ENCODE assay signal across 1 cellular context in genomic region chr4:137545461-137545861, GRCh38.
TF ChIP-seq lines count a peak whose summit lies in the region.

No MANE protein-coding gene starts in this region.

TF ChIP-seq in HEK293, 187 proteins besides CTCF, POLR2A, EP300 and RAD21 (continued from another document and continues in another):
- TF ChIP-seq, protein P1, sequence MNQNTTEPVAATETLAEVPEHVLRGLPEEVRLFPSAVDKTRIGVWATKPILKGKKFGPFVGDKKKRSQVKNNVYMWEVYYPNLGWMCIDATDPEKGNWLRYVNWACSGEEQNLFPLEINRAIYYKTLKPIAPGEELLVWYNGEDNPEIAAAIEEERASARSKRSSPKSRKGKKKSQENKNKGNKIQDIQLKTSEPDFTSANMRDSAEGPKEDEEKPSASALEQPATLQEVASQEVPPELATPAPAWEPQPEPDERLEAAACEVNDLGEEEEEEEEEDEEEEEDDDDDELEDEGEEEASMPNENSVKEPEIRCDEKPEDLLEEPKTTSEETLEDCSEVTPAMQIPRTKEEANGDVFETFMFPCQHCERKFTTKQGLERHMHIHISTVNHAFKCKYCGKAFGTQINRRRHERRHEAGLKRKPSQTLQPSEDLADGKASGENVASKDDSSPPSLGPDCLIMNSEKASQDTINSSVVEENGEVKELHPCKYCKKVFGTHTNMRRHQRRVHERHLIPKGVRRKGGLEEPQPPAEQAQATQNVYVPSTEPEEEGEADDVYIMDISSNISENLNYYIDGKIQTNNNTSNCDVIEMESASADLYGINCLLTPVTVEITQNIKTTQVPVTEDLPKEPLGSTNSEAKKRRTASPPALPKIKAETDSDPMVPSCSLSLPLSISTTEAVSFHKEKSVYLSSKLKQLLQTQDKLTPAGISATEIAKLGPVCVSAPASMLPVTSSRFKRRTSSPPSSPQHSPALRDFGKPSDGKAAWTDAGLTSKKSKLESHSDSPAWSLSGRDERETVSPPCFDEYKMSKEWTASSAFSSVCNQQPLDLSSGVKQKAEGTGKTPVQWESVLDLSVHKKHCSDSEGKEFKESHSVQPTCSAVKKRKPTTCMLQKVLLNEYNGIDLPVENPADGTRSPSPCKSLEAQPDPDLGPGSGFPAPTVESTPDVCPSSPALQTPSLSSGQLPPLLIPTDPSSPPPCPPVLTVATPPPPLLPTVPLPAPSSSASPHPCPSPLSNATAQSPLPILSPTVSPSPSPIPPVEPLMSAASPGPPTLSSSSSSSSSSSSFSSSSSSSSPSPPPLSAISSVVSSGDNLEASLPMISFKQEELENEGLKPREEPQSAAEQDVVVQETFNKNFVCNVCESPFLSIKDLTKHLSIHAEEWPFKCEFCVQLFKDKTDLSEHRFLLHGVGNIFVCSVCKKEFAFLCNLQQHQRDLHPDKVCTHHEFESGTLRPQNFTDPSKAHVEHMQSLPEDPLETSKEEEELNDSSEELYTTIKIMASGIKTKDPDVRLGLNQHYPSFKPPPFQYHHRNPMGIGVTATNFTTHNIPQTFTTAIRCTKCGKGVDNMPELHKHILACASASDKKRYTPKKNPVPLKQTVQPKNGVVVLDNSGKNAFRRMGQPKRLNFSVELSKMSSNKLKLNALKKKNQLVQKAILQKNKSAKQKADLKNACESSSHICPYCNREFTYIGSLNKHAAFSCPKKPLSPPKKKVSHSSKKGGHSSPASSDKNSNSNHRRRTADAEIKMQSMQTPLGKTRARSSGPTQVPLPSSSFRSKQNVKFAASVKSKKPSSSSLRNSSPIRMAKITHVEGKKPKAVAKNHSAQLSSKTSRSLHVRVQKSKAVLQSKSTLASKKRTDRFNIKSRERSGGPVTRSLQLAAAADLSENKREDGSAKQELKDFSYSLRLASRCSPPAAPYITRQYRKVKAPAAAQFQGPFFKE (tag by site-specific recombination; IDR thresholded peaks at IDR 0.05; ENCODE audit: borderline replicate concordance): no peak
- TF ChIP-seq OVOL3 (tag by site-specific recombination; IDR thresholded peaks at IDR 0.05): no peak
- TF ChIP-seq MEIS1 (CRISPR knock-in tag; IDR thresholded peaks at IDR 0.05; ENCODE audit: borderline replicate concordance): no peak
- TF ChIP-seq ZNF324 (tag by site-specific recombination; IDR thresholded peaks at IDR 0.05): no peak
- TF ChIP-seq, protein P2, sequence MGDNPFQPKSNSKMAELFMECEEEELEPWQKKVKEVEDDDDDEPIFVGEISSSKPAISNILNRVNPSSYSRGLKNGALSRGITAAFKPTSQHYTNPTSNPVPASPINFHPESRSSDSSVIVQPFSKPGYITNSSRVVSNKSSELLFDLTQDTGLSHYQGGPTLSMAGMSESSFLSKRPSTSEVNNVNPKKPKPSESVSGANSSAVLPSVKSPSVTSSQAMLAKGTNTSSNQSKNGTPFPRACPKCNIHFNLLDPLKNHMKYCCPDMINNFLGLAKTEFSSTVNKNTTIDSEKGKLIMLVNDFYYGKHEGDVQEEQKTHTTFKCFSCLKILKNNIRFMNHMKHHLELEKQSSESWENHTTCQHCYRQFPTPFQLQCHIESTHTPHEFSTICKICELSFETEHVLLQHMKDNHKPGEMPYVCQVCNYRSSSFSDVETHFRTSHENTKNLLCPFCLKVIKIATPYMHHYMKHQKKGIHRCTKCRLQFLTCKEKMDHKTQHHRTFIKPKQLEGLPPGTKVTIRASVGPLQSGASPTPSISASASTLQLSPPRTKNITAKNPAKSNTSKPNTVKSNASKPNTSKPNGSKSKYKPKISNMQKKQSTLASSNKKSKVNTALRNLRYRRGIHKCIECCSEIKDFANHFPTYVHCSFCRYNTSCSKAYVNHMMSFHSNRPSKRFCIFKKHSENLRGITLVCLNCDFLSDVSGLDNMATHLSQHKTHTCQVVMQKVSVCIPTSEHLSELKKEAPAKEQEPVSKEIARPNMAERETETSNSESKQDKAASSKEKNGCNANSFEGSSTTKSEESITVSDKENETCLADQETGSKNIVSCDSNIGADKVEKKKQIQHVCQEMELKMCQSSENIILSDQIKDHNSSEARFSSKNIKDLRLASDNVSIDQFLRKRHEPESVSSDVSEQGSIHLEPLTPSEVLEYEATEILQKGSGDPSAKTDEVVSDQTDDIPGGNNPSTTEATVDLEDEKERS (tag by site-specific recombination; IDR thresholded peaks at IDR 0.05): no peak
- TF ChIP-seq, protein P3, sequence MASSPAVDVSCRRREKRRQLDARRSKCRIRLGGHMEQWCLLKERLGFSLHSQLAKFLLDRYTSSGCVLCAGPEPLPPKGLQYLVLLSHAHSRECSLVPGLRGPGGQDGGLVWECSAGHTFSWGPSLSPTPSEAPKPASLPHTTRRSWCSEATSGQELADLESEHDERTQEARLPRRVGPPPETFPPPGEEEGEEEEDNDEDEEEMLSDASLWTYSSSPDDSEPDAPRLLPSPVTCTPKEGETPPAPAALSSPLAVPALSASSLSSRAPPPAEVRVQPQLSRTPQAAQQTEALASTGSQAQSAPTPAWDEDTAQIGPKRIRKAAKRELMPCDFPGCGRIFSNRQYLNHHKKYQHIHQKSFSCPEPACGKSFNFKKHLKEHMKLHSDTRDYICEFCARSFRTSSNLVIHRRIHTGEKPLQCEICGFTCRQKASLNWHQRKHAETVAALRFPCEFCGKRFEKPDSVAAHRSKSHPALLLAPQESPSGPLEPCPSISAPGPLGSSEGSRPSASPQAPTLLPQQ (tag by site-specific recombination; IDR thresholded peaks at IDR 0.05): 0 out of 2 replicates have a peak, but pooled peaks have one; percentile 37
- no peak for TF ChIP-seq ZBTB20 (tag by site-specific recombination; IDR thresholded peaks at IDR 0.05)
- TF ChIP-seq ZNF488 (tag by site-specific recombination; IDR thresholded peaks at IDR 0.05): no peak
- TF ChIP-seq BCL11A (tag by site-specific recombination; IDR thresholded peaks at IDR 0.05; ENCODE audit: low read depth): 0 out of 2 replicates have a peak, but pooled peaks have one; percentile 31
- TF ChIP-seq ZNF792 (tag by site-specific recombination; IDR thresholded peaks at IDR 0.05): 0 out of 2 replicates have a peak, but pooled peaks have one; percentile 34
- peak; percentile 33 for TF ChIP-seq ZNF654 (tag by site-specific recombination; IDR thresholded peaks at IDR 0.05; ENCODE audit: low read depth)
- peak; percentile 85 for TF ChIP-seq ZNF629 (tag by site-specific recombination; IDR thresholded peaks at IDR 0.05)
- TF ChIP-seq ZBTB8A (tag by site-specific recombination; IDR thresholded peaks at IDR 0.05): no peak
- no peak for TF ChIP-seq ZNF785 (tag by site-specific recombination; IDR thresholded peaks at IDR 0.05)
- no peak for TF ChIP-seq PRDM6 (tag by site-specific recombination; IDR thresholded peaks at IDR 0.05)
- TF ChIP-seq ZNF175 (tag by site-specific recombination; IDR thresholded peaks at IDR 0.05): no peak
- no peak for TF ChIP-seq GLIS1 (tag by site-specific recombination; IDR thresholded peaks at IDR 0.05)
- no peak for TF ChIP-seq GLI4 (tag by site-specific recombination; IDR thresholded peaks at IDR 0.05)
- TF ChIP-seq INSM2 (tag by site-specific recombination; IDR thresholded peaks at IDR 0.05): peak; percentile 52; the same call in 1 of the 2 replicates
- TF ChIP-seq SCRT2 (tag by site-specific recombination; IDR thresholded peaks at IDR 0.05): peak; percentile 77
- TF ChIP-seq ZNF221 (tag by site-specific recombination; IDR thresholded peaks at IDR 0.05; ENCODE audit: borderline replicate concordance): no peak
- TF ChIP-seq ZNF600 (tag by site-specific recombination; IDR thresholded peaks at IDR 0.05): peak; percentile 89
- peak; percentile 78; the same call in 1 of the 2 replicates for TF ChIP-seq ZBTB21 (tag by site-specific recombination; IDR thresholded peaks at IDR 0.05)
- no peak for TF ChIP-seq ZNF214 (tag by site-specific recombination; IDR thresholded peaks at IDR 0.05; ENCODE audit: borderline replicate concordance)
- TF ChIP-seq ZNF768 (tag by site-specific recombination; IDR thresholded peaks at IDR 0.05): no peak
- no peak for TF ChIP-seq EGR2 (tag by site-specific recombination; IDR thresholded peaks at IDR 0.05; ENCODE audit: low read depth)
- peak; percentile 49; the same call in 1 of the 2 replicates for TF ChIP-seq ZNF2 (tag by site-specific recombination; IDR thresholded peaks at IDR 0.05)
- TF ChIP-seq, protein P4, sequence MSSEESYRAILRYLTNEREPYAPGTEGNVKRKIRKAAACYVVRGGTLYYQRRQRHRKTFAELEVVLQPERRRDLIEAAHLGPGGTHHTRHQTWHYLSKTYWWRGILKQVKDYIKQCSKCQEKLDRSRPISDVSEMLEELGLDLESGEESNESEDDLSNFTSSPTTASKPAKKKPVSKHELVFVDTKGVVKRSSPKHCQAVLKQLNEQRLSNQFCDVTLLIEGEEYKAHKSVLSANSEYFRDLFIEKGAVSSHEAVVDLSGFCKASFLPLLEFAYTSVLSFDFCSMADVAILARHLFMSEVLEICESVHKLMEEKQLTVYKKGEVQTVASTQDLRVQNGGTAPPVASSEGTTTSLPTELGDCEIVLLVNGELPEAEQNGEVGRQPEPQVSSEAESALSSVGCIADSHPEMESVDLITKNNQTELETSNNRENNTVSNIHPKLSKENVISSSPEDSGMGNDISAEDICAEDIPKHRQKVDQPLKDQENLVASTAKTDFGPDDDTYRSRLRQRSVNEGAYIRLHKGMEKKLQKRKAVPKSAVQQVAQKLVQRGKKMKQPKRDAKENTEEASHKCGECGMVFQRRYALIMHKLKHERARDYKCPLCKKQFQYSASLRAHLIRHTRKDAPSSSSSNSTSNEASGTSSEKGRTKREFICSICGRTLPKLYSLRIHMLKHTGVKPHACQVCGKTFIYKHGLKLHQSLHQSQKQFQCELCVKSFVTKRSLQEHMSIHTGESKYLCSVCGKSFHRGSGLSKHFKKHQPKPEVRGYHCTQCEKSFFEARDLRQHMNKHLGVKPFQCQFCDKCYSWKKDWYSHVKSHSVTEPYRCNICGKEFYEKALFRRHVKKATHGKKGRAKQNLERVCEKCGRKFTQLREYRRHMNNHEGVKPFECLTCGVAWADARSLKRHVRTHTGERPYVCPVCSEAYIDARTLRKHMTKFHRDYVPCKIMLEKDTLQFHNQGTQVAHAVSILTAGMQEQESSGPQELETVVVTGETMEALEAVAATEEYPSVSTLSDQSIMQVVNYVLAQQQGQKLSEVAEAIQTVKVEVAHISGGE (tag by site-specific recombination; conservative IDR thresholded peaks at IDR 0.05; ENCODE audit: low read depth): no peak
- TF ChIP-seq ZNF350 (tag by site-specific recombination; IDR thresholded peaks at IDR 0.05): no peak
- TF ChIP-seq ZNF366 (tag by site-specific recombination; conservative IDR thresholded peaks at IDR 0.05): peak; percentile 36; the same call in 1 of the 2 replicates
- no peak for TF ChIP-seq RBAK (tag by site-specific recombination; IDR thresholded peaks at IDR 0.05)
- no peak for TF ChIP-seq ZNF140 (tag by site-specific recombination; IDR thresholded peaks at IDR 0.05)
- no peak for TF ChIP-seq ZFP3 (tag by site-specific recombination; IDR thresholded peaks at IDR 0.05; ENCODE audit: low read depth)
- no peak for TF ChIP-seq ZNF133 (tag by site-specific recombination; IDR thresholded peaks at IDR 0.05)
- no peak for TF ChIP-seq ZNF561 (tag by site-specific recombination; IDR thresholded peaks at IDR 0.05; ENCODE audit: borderline replicate concordance)
- peak; percentile 60; the same call in 1 of the 2 replicates for TF ChIP-seq ZNF24 (tag by site-specific recombination; IDR thresholded peaks at IDR 0.05)
- no peak for TF ChIP-seq ZNF580 (tag by site-specific recombination; IDR thresholded peaks at IDR 0.05)
- no peak for TF ChIP-seq IKZF3 (tag by site-specific recombination; IDR thresholded peaks at IDR 0.05)
